ENCODE assay signal across 17 cellular contexts in the genomic region with DNA sequence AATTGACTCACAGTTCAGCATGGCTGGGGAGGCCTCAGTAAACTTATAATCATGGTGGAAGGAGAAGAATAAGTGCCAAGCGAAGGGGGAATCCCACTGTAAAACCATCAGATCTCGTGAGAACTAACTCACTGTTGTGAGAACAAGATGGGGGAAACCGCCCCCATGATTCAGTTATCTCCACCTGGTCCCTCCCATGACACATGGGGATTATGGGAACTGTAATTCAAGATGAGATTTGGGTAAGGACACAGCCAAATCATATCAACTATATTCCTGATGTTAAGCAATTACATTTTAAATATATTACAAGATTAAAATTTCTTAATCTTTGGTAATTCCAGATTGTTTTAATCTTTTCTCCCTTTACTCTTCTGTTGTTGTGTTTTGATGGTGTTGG. TPM values are rescaled to one million over a fixed set of nuclear protein-coding genes. Genes with fewer than 3 reads are reported as not detected.
A peak's percentile ranks its signal among the peaks of the same experiment; 100 is the strongest.
DNase-seq lines count a peak whose midpoint lies in the region; ATAC-seq, FAIRE-seq and TF ChIP-seq lines count a peak whose summit lies in the region.
"Had no signal": no experiment of that assay in that cellular context is flagged by ENCODE, and none has a peak within 500 bp of the region (broad histone marks: within the 10 kb centered on the region; RNA-seq: fewer than 3 reads in every experiment).

No MANE protein-coding gene starts in this region.

- H3K36me3 ChIP-seq in left ventricle myocardium inferior (no peaks in the 10 kb centered on the region), esophagus muscularis mucosa (peaks cover 0 to 8% (median 0%) of the 10 kb centered on the region in 4 donors)
- H3K36me3 ChIP-seq: HAP-1 had no signal

- TF ChIP-seq CTCF in left ventricle myocardium inferior (IDR thresholded peaks at IDR 0.05; ENCODE audit: borderline replicate concordance) = no peak
- no peak for TF ChIP-seq CTCF in VCaP (conservative IDR thresholded peaks at IDR 0.05)
- TF ChIP-seq CTCF in esophagus muscularis mucosa (IDR thresholded peaks at IDR 0.05) = no peak
- TF ChIP-seq CTCF in chondrocyte (IDR thresholded peaks at IDR 0.05) = no peak

- no peak for TF ChIP-seq POLR2A in esophagus muscularis mucosa (IDR thresholded peaks at IDR 0.05; ENCODE audit: low read depth)

- peak; percentile 15 for FAIRE-seq in endometrium (lab: Jason Lieb, UNC)
- FAIRE-seq: GM12892 had no signal

- no peak overlapping the region for H3K4me3 Mint-ChIP-seq in chondrocyte (ENCODE audit: unreplicated experiment)
- H3K4me3 Mint-ChIP-seq: CD4-positive, alpha-beta memory T cell; HFFc6 had no signal

- no peaks in the 10 kb centered on the region for H3K27me3 Mint-ChIP-seq in chondrocyte (ENCODE audit: low read depth)

- TF ChIP-seq EP300 in esophagus muscularis mucosa (IDR thresholded peaks at IDR 0.05) = no peak

- no peaks in the 10 kb centered on the region for H3K9me3 Mint-ChIP-seq in chondrocyte (ENCODE audit: low read depth)
- H3K9me3 Mint-ChIP-seq: HFFc6 had no signal

- 89% methylated on average over 3 of the region's 3 CpGs for WGBS in right cardiac atrium
- WGBS in esophagus muscularis mucosa = 95% methylated on average over 3 of the region's 3 CpGs

- peaks cover 1% of the 10 kb centered on the region for H3K36me3 Mint-ChIP-seq in chondrocyte (ENCODE audit: low read depth)

- H3K9me3 ChIP-seq in left ventricle myocardium inferior (replicated peaks) (no peaks in the 10 kb centered on the region), right cardiac atrium (ENCODE audit: control insufficient read depth, low read length) (no peaks in the 10 kb centered on the region), esophagus muscularis mucosa (no peaks in the 10 kb centered on the region)
- H3K9me3 ChIP-seq: HAP-1 had no signal

- no peak overlapping the region for H3K4me3 ChIP-seq in left ventricle myocardium inferior
- H3K4me3 ChIP-seq in right cardiac atrium (ENCODE audit: low read length) = no peak overlapping the region
- H3K4me3 ChIP-seq in esophagus muscularis mucosa = no peak overlapping the region
- H3K4me3 ChIP-seq: HAP-1 had no signal

- H3K27ac Mint-ChIP-seq in chondrocyte (ENCODE audit: unreplicated experiment) = no peak overlapping the region
- H3K27ac Mint-ChIP-seq: CD4-positive, alpha-beta memory T cell; HFFc6 had no signal

- H3K4me1 ChIP-seq in left ventricle myocardium inferior = peaks cover 33% of the 10 kb centered on the region
- peaks cover 2% of the 10 kb centered on the region for H3K4me1 ChIP-seq in right cardiac atrium (ENCODE audit: control insufficient read depth, insufficient read depth, low read length)
- H3K4me1 ChIP-seq in esophagus muscularis mucosa = no peaks in the 10 kb centered on the region
- H3K4me1 ChIP-seq: HAP-1 had no signal

- H3K27me3 ChIP-seq in left ventricle myocardium inferior (ENCODE audit: low read depth) (no peaks in the 10 kb centered on the region), right cardiac atrium (ENCODE audit: control insufficient read depth, insufficient read depth) (no peaks in the 10 kb centered on the region), esophagus muscularis mucosa (no peaks in the 10 kb centered on the region)

- intact Hi-C loops in left ventricle myocardium inferior (cut with micrococcal nuclease) = no loop called here
- intact Hi-C loops in right cardiac atrium (cut with DNase I) = no loop called here
- intact Hi-C loops in esophagus muscularis mucosa (cut with DNase I) = no loop called here

- ATAC-seq in right cardiac atrium (no peak), HG03196 (IDR thresholded peaks at IDR 0.05; ENCODE audit: unreplicated experiment) (no peak)

- H3K27ac ChIP-seq in left ventricle myocardium inferior (replicated peaks) (peak overlapping the region; percentile 55), right cardiac atrium (ENCODE audit: low read length) (no peak overlapping the region), VCaP (peak overlapping the region; percentile 39; the same call in 1 of the 2 replicates), esophagus muscularis mucosa (replicated peaks in 1 of 4) (no peak overlapping the region)

- H3K4me1 Mint-ChIP-seq in chondrocyte (ENCODE audit: low read depth) = peaks cover 25% of the 10 kb centered on the region

- DNase-seq in left ventricle myocardium inferior = no peak
- DNase-seq in right cardiac atrium = no peak
- no peak for DNase-seq in esophagus muscularis mucosa (ENCODE audit: extremely low spot score)
- no peak for DNase-seq in chondrocyte (ENCODE audit: low spot score)
- DNase-seq: 8988T; C1 segment of cervical spinal cord; Calu3; CD4-positive, alpha-beta memory T cell; COR-L47; DMS53; GOT3; HFFc6 had no signal

RNA-seq across cellular contexts. Expression of a gene that starts 55.2 kb away (rescaled TPM):
- total RNA-seq in left ventricle myocardium inferior = 28.0 TPM
- total RNA-seq in right cardiac atrium = 10 to 100 TPM; 15.8 to 21.8 (median 20.0) TPM
- 13.1 TPM for polyA plus RNA-seq in right cardiac atrium
- total RNA-seq in esophagus muscularis mucosa = 10 to 100 TPM in 3 of 4 donors, 1 to 10 TPM in 1; 9.6 to 23.1 (median 15.5) TPM
- 46.8 to 48.3 TPM (median 47.3 TPM) in 3 replicates for total RNA-seq in chondrocyte

Comparison
In these comparisons a context has a peak if more than half of its experiments do, and no peak if none do; other contexts are left out.
1. H3K27ac ChIP-seq: peak in left ventricle myocardium inferior (single experiment) and VCaP (single experiment); none in right cardiac atrium (single experiment) and esophagus muscularis mucosa (0 of 4).